In the genomic region with DNA sequence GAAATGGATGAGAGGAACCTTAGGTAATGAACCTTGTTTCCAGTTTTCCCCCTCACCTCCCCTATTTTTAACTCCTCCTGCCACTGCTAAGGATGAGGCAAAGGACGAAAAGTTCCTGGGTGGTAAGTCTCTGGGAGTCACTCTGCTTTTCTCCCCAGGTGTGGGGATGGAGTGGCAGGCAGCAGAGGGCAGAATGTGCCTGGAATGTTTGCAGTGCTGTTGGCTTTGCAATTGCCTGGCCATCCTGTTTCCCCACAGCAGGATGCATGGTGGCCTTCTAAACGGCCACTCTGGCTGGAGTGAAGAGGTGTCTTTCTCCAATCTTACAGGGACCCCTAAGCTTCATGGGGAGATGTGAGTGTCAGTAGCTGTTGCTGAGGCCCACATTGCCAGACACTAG, we compare ENCODE assay signal across 15 cellular contexts.
DNase-seq lines count a peak whose midpoint lies in the region; ATAC-seq and TF ChIP-seq lines count a peak whose summit lies in the region.
"Had no signal": no experiment of that assay in that cellular context is flagged by ENCODE, and none has a peak within 500 bp of the region (broad histone marks: within the 10 kb centered on the region; RNA-seq: fewer than 3 reads in every experiment).

No MANE protein-coding gene starts in this region.

- no peaks in the 10 kb centered on the region for H3K9me3 Mint-ChIP-seq in endodermal cell
- H3K9me3 Mint-ChIP-seq in neural progenitor cell: peaks cover 2% of the 10 kb centered on the region

- no peak overlapping the region for H3K4me2 ChIP-seq in neural progenitor cell
- H3K4me2 ChIP-seq: A549, BLaER1 had no signal

- no peak for ATAC-seq in HG02763 (IDR thresholded peaks at IDR 0.05; ENCODE audit: unreplicated experiment)
- ATAC-seq: A549, HCT116, K562 had no signal

- peak; percentile 37 for TF ChIP-seq CTCF in endodermal cell (conservative IDR thresholded peaks at IDR 0.05)
- TF ChIP-seq CTCF in neural progenitor cell (IDR thresholded peaks at IDR 0.05): no peak

- H3K36me3 Mint-ChIP-seq in endodermal cell (ENCODE audit: low read depth) (no peaks in the 10 kb centered on the region), neural progenitor cell (no peaks in the 10 kb centered on the region)
- H3K36me3 Mint-ChIP-seq: CD4-positive, CD25-positive, alpha-beta regulatory T cell had no signal

- DNase-seq in ELF-1 (ENCODE audit: low read depth, low spot score): peak; percentile 8
- peak; percentile 31 for DNase-seq in H7
- DNase-seq in endodermal cell: peak; percentile 56
- DNase-seq in neural progenitor cell (ENCODE audit: low spot score): peak; percentile 9
- DNase-seq in NCI-H526 treated with DMSO at 0.1 percent for 48 hours (lab: John Stamatoyannopoulos, UW): no peak
- no peak for DNase-seq in SIG-M5 treated with dmso at 0.1 percent for 504 hours (lab: John Stamatoyannopoulos, UW; ENCODE audit: unreplicated experiment)
- DNase-seq: CD4-positive, CD25-positive, alpha-beta regulatory T cell; DMS 273 treated with DMSO at 0.1 percent for 48 hours; GOT3 had no signal

- H3K9ac ChIP-seq in endodermal cell (ENCODE audit: extremely low read depth, low read length, poor library complexity, severe bottlenecking) (no peak overlapping the region), neural progenitor cell (no peak overlapping the region)
- H3K9ac ChIP-seq: BLaER1 had no signal

- no peaks in the 10 kb centered on the region for H4K20me1 ChIP-seq in neural progenitor cell (ENCODE audit: low read depth)
- H4K20me1 ChIP-seq: BLaER1 had no signal

- H3K27ac ChIP-seq in endodermal cell (ENCODE audit: low read depth, low read length) (no peak overlapping the region), neural progenitor cell (no peak overlapping the region)
- H3K27ac ChIP-seq: A549, BLaER1, HL-60 had no signal

- H3K79me2 ChIP-seq in neural progenitor cell (ENCODE audit: low read depth): no peaks in the 10 kb centered on the region

- H3K27ac Mint-ChIP-seq in endodermal cell (no peak overlapping the region), neural progenitor cell (no peak overlapping the region)
- H3K27ac Mint-ChIP-seq: CD4-positive, CD25-positive, alpha-beta regulatory T cell had no signal

- H3K4me3 ChIP-seq in H7 (ENCODE audit: insufficient read depth, low read depth, low read length): no peak overlapping the region
- H3K4me3 ChIP-seq in endodermal cell (ENCODE audit: low read length): no peak overlapping the region
- no peak overlapping the region for H3K4me3 ChIP-seq in neural progenitor cell
- H3K4me3 ChIP-seq: A549, BLaER1, K562 had no signal

- H3K4me3 Mint-ChIP-seq in endodermal cell: no peak overlapping the region
- no peak overlapping the region for H3K4me3 Mint-ChIP-seq in neural progenitor cell

- H3K27me3 Mint-ChIP-seq in endodermal cell (ENCODE audit: insufficient read depth) (peaks cover 37% of the 10 kb centered on the region), neural progenitor cell (ENCODE audit: insufficient read depth, low read depth) (peaks cover 6% of the 10 kb centered on the region)

- H3K27me3 ChIP-seq in H7 (ENCODE audit: control insufficient read depth, insufficient read depth, low read length): no peaks in the 10 kb centered on the region; the same call in 1 of the 2 replicates
- H3K27me3 ChIP-seq in endodermal cell (ENCODE audit: control insufficient read depth, insufficient read depth, low read length, poor library complexity, severe bottlenecking): peaks cover 3% of the 10 kb centered on the region
- H3K27me3 ChIP-seq in neural progenitor cell: peaks cover 28% of the 10 kb centered on the region
- H3K27me3 ChIP-seq: BLaER1 had no signal

- no peaks in the 10 kb centered on the region for H3K36me3 ChIP-seq in H7 (replicated peaks; ENCODE audit: control insufficient read depth, insufficient read depth, low read length)
- no peaks in the 10 kb centered on the region for H3K36me3 ChIP-seq in endodermal cell (ENCODE audit: control insufficient read depth, insufficient read depth, low read length)
- H3K36me3 ChIP-seq in neural progenitor cell: no peaks in the 10 kb centered on the region
- H3K36me3 ChIP-seq: BLaER1 had no signal

- H3F3A ChIP-seq in neural progenitor cell (ENCODE audit: low read depth): no peaks in the 10 kb centered on the region

- H3K4me1 ChIP-seq in endodermal cell (ENCODE audit: control insufficient read depth, insufficient read depth, low read length) (no peaks in the 10 kb centered on the region), neural progenitor cell (peaks cover 10% of the 10 kb centered on the region)
- H3K4me1 ChIP-seq: A549, BLaER1 had no signal

- H3K9me3 ChIP-seq in endodermal cell (ENCODE audit: control insufficient read depth, low read length) (no peaks in the 10 kb centered on the region), neural progenitor cell (ENCODE audit: low read depth) (no peaks in the 10 kb centered on the region)
- H3K9me3 ChIP-seq: A549, BLaER1 had no signal

- H3K4me1 Mint-ChIP-seq in endodermal cell: peaks cover 10% of the 10 kb centered on the region
- H3K4me1 Mint-ChIP-seq in neural progenitor cell: peaks cover 19% of the 10 kb centered on the region

- no peak overlapping the region for H2AFZ ChIP-seq in neural progenitor cell (replicated peaks)

- WGBS in endodermal cell (ENCODE audit: insufficient coverage in 1 of 2, insufficient read length in 1 of 2), 2 experiments: 57 to 100% methylated on average over 1 to 2 of the region's 2 CpGs

Comparison
In these comparisons a context has a peak if more than half of its experiments do, and no peak if none do; other contexts are left out.
1. DNase-seq: peak in ELF-1 (single experiment), H7 (single experiment), endodermal cell (single experiment) and neural progenitor cell (single experiment); none in NCI-H526 treated with DMSO at 0.1 percent for 48 hours (single experiment) and SIG-M5 treated with dmso at 0.1 percent for 504 hours (single experiment).